Comparison of ENCODE assay signal across 1 cellular context in the genomic region with DNA sequence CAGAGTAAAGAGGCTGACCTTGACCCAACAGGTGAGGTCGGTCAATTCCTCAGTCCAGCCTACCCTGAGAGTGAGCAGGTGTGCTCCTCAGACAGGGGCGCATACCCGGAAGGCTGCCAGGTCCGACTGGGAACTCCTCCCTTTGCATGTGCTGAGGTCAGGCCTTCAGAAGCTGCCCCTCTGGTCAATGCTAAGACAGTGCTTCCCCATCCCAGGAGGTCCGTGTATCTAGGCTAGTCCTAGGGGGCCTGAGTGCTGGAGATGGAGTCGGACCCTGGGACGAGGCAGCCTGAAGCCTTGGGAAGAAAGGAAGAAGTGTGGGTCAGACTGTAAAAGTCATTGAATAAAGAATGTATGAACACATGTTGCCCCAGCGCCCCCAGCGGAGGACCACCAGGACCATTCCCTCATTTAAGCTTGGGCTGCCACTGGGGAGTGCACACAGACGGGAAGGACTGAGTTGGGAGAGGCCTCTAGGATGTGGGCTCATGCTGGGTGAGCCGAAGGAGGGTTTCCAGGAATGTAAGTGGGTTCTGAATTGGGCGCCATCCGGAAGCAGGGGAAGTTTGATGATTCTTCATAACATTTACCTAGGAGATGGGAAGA.
TF ChIP-seq lines count a peak whose summit lies in the region.

No MANE protein-coding gene starts in this region.

TF ChIP-seq in GM23338, 12 proteins besides CTCF, POLR2A, EP300 and RAD21 (continued from another document):
- TF ChIP-seq, protein P1, sequence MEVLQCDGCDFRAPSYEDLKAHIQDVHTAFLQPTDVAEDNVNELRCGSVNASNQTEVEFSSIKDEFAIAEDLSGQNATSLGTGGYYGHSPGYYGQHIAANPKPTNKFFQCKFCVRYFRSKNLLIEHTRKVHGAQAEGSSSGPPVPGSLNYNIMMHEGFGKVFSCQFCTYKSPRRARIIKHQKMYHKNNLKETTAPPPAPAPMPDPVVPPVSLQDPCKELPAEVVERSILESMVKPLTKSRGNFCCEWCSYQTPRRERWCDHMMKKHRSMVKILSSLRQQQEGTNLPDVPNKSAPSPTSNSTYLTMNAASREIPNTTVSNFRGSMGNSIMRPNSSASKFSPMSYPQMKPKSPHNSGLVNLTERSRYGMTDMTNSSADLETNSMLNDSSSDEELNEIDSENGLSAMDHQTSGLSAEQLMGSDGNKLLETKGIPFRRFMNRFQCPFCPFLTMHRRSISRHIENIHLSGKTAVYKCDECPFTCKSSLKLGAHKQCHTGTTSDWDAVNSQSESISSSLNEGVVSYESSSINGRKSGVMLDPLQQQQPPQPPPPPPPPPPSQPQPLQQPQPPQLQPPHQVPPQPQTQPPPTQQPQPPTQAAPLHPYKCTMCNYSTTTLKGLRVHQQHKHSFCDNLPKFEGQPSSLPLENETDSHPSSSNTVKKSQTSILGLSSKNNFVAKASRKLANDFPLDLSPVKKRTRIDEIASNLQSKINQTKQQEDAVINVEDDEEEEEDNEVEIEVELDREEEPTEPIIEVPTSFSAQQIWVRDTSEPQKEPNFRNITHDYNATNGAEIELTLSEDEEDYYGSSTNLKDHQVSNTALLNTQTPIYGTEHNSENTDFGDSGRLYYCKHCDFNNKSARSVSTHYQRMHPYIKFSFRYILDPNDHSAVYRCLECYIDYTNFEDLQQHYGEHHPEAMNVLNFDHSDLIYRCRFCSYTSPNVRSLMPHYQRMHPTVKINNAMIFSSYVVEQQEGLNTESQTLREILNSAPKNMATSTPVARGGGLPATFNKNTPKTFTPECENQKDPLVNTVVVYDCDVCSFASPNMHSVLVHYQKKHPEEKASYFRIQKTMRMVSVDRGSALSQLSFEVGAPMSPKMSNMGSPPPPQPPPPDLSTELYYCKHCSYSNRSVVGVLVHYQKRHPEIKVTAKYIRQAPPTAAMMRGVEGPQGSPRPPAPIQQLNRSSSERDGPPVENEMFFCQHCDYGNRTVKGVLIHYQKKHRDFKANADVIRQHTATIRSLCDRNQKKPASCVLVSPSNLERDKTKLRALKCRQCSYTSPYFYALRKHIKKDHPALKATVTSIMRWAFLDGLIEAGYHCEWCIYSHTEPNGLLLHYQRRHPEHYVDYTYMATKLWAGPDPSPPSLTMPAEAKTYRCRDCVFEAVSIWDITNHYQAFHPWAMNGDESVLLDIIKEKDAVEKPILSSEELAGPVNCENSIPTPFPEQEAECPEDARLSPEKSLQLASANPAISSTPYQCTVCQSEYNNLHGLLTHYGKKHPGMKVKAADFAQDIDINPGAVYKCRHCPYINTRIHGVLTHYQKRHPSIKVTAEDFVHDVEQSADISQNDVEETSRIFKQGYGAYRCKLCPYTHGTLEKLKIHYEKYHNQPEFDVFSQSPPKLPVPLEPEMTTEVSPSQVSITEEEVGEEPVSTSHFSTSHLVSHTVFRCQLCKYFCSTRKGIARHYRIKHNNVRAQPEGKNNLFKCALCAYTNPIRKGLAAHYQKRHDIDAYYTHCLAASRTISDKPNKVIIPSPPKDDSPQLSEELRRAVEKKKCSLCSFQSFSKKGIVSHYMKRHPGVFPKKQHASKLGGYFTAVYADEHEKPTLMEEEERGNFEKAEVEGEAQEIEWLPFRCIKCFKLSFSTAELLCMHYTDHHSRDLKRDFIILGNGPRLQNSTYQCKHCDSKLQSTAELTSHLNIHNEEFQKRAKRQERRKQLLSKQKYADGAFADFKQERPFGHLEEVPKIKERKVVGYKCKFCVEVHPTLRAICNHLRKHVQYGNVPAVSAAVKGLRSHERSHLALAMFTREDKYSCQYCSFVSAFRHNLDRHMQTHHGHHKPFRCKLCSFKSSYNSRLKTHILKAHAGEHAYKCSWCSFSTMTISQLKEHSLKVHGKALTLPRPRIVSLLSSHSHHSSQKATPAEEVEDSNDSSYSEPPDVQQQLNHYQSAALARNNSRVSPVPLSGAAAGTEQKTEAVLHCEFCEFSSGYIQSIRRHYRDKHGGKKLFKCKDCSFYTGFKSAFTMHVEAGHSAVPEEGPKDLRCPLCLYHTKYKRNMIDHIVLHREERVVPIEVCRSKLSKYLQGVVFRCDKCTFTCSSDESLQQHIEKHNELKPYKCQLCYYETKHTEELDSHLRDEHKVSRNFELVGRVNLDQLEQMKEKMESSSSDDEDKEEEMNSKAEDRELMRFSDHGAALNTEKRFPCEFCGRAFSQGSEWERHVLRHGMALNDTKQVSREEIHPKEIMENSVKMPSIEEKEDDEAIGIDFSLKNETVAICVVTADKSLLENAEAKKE (CRISPR knock-in tag; IDR thresholded peaks at IDR 0.05), result no peak
- TF ChIP-seq EZH2 (IDR thresholded peaks at IDR 0.05; ENCODE audit: low read depth, unreplicated experiment) (no peak), ZNF331 (CRISPR knock-in tag; IDR thresholded peaks at IDR 0.05; ENCODE audit: low read depth) (no peak), ZNF114 (CRISPR knock-in tag; IDR thresholded peaks at IDR 0.05) (no peak)
